1 cellular context compared by ENCODE assay signal in genomic region chr2:95475025-95475424, GRCh38. TPM values are rescaled to one million over a fixed set of nuclear protein-coding genes. Genes with fewer than 3 reads are reported as not detected.
"Had no signal": no experiment of that assay in that cellular context is flagged by ENCODE, and none has a peak within 500 bp of the region (broad histone marks: within the 10 kb centered on the region; RNA-seq: fewer than 3 reads in every experiment).

No MANE protein-coding gene starts in this region.

RNA-seq across cellular contexts. Expression of gene TRIM43B, which starts 9.5 kb away (rescaled TPM):
- total RNA-seq: GM12878 had no signal
